Comparison of ENCODE assay signal across 1 cellular context in genomic region chr9:133058550-133059320, GRCh38.
TF ChIP-seq lines count a peak whose summit lies in the region.

No MANE protein-coding gene starts in this region.

TF ChIP-seq in K562, 482 proteins besides CTCF, POLR2A, EP300 and RAD21 (continued from another document and continues in another):
- TF ChIP-seq PBX2 (CRISPR knock-in tag; IDR thresholded peaks at IDR 0.05; ENCODE audit: low read depth): no peak
- TF ChIP-seq PBX2 (tag; conservative IDR thresholded peaks at IDR 0.05; ENCODE audit: low read depth): no peak
- no peak for TF ChIP-seq KDM4B (IDR thresholded peaks at IDR 0.05; ENCODE audit: borderline replicate concordance in 2 of 2, low read depth in 1 of 2)
- no peak for TF ChIP-seq ZFP1 (CRISPR knock-in tag; IDR thresholded peaks at IDR 0.05)
- TF ChIP-seq NR1H2 (CRISPR knock-in tag; IDR thresholded peaks at IDR 0.05): 0 out of 2 replicates have a peak, but pooled peaks have one; percentile 37
- TF ChIP-seq NONO (IDR thresholded peaks at IDR 0.05; ENCODE audit: low read depth in 2 of 2, low read length in 1 of 2): no peak
- TF ChIP-seq STAT5B (CRISPR knock-in tag; IDR thresholded peaks at IDR 0.05): no peak
- TF ChIP-seq NCOA4 (IDR thresholded peaks at IDR 0.05; ENCODE audit: partially characterized antibody): no peak
- TF ChIP-seq KDM2B (CRISPR knock-in tag; IDR thresholded peaks at IDR 0.05): no peak
- no peak for TF ChIP-seq HNRNPK (IDR thresholded peaks at IDR 0.05; ENCODE audit: low read depth, low read length, poor library complexity, severe bottlenecking)
- no peak for TF ChIP-seq ETV6 (IDR thresholded peaks at IDR 0.05; ENCODE audit: borderline replicate concordance in 1 of 2, low read depth in 2 of 2, low read length in 1 of 2)
- TF ChIP-seq ETV6 (CRISPR knock-in tag; IDR thresholded peaks at IDR 0.05; ENCODE audit: borderline replicate concordance): no peak
- no peak for TF ChIP-seq ZNF239 (CRISPR knock-in tag; IDR thresholded peaks at IDR 0.05)
- TF ChIP-seq ZC3H8 (IDR thresholded peaks at IDR 0.05): no peak
- no peak for TF ChIP-seq TBL1XR1 (IDR thresholded peaks at IDR 0.05; ENCODE audit: low read length in 2 of 2)
- TF ChIP-seq RBBP5 (IDR thresholded peaks at IDR 0.05; ENCODE audit: borderline replicate concordance, insufficient read depth, low read length, poor library complexity, severe bottlenecking): no peak
- TF ChIP-seq FIP1L1 (IDR thresholded peaks at IDR 0.05; ENCODE audit: low read depth, low read length, poor library complexity, severe bottlenecking): no peak
- TF ChIP-seq FOXO4 (CRISPR knock-in tag; IDR thresholded peaks at IDR 0.05): no peak
- TF ChIP-seq ZNF431 (CRISPR knock-in tag; IDR thresholded peaks at IDR 0.05): no peak
- TF ChIP-seq CREM (IDR thresholded peaks at IDR 0.05; ENCODE audit: low read depth): no peak
- no peak for TF ChIP-seq ZBTB26 (CRISPR knock-in tag; IDR thresholded peaks at IDR 0.05)
- TF ChIP-seq PRPF4 (IDR thresholded peaks at IDR 0.05; ENCODE audit: insufficient read depth, low read depth, low read length, poor library complexity, severe bottlenecking): no peak
- no peak for TF ChIP-seq E2F1 (CRISPR knock-in tag; IDR thresholded peaks at IDR 0.05)
- no peak for TF ChIP-seq ZBTB9 (CRISPR knock-in tag; IDR thresholded peaks at IDR 0.05)
- no peak for TF ChIP-seq TOE1 (IDR thresholded peaks at IDR 0.05; ENCODE audit: borderline replicate concordance)
- no peak for TF ChIP-seq TOE1 (CRISPR knock-in tag; IDR thresholded peaks at IDR 0.05; ENCODE audit: borderline replicate concordance, low read depth)
- TF ChIP-seq RREB1 (CRISPR knock-in tag; IDR thresholded peaks at IDR 0.05): no peak
- no peak for TF ChIP-seq SMARCC2 (IDR thresholded peaks at IDR 0.05; ENCODE audit: low read depth)
- no peak for TF ChIP-seq PHF20 (IDR thresholded peaks at IDR 0.05; ENCODE audit: partially characterized antibody)
- TF ChIP-seq STAG1 (CRISPR knock-in tag; IDR thresholded peaks at IDR 0.05; ENCODE audit: borderline replicate concordance): no peak
- TF ChIP-seq SNAPC5 (CRISPR knock-in tag; IDR thresholded peaks at IDR 0.05): no peak
- TF ChIP-seq TBP (optimal IDR thresholded peaks at IDR 0.05; ENCODE audit: low read depth, low read length): no peak
- no peak for TF ChIP-seq SMARCA5 (IDR thresholded peaks at IDR 0.05)
- no peak; the same call in 1 of the 2 replicates for TF ChIP-seq POLR2H (tag; IDR thresholded peaks at IDR 0.05; ENCODE audit: low read depth)
- no peak for TF ChIP-seq TFAM (CRISPR knock-in tag; conservative IDR thresholded peaks at IDR 0.05)
- TF ChIP-seq BRF1 (IDR thresholded peaks at IDR 0.05; ENCODE audit: borderline replicate concordance, extremely low read depth, insufficient read length): no peak
- no peak for TF ChIP-seq ZNF644 (tag; IDR thresholded peaks at IDR 0.05; ENCODE audit: low read depth)
- TF ChIP-seq ZNF277 (CRISPR knock-in tag; IDR thresholded peaks at IDR 0.05; ENCODE audit: borderline replicate concordance): no peak
- no peak for TF ChIP-seq HNRNPH1 (optimal IDR thresholded peaks at IDR 0.05; ENCODE audit: low read depth, low read length)
- no peak for TF ChIP-seq SMC3 (conservative IDR thresholded peaks at IDR 0.05; ENCODE audit: insufficient read depth, low read depth, low read length)
- TF ChIP-seq EHMT2 (IDR thresholded peaks at IDR 0.05): no peak
- peak; percentile 78 for TF ChIP-seq PKNOX1 (IDR thresholded peaks at IDR 0.05)
- TF ChIP-seq ZNF146 (CRISPR knock-in tag; IDR thresholded peaks at IDR 0.05; ENCODE audit: unreplicated experiment): no peak
- no peak for TF ChIP-seq NCOR1 (IDR thresholded peaks at IDR 0.05)
- no peak for TF ChIP-seq ZNF77 (CRISPR knock-in tag; IDR thresholded peaks at IDR 0.05)
- no peak for TF ChIP-seq ZNF184 (CRISPR knock-in tag; IDR thresholded peaks at IDR 0.05)
- no peak for TF ChIP-seq ZNF79 (CRISPR knock-in tag; IDR thresholded peaks at IDR 0.05; ENCODE audit: low read depth)
- TF ChIP-seq MCM5 (IDR thresholded peaks at IDR 0.05; ENCODE audit: low read depth): no peak
- TF ChIP-seq RFX7 (CRISPR knock-in tag; IDR thresholded peaks at IDR 0.05): no peak
- TF ChIP-seq PCBP2 (IDR thresholded peaks at IDR 0.05; ENCODE audit: low read depth, low read length, poor library complexity, severe bottlenecking): no peak
- TF ChIP-seq RNF219 (CRISPR knock-in tag; IDR thresholded peaks at IDR 0.05): no peak
- TF ChIP-seq TGIF2 (CRISPR knock-in tag; IDR thresholded peaks at IDR 0.05): no peak
